13 cellular contexts compared by ENCODE assay signal in the genomic region with DNA sequence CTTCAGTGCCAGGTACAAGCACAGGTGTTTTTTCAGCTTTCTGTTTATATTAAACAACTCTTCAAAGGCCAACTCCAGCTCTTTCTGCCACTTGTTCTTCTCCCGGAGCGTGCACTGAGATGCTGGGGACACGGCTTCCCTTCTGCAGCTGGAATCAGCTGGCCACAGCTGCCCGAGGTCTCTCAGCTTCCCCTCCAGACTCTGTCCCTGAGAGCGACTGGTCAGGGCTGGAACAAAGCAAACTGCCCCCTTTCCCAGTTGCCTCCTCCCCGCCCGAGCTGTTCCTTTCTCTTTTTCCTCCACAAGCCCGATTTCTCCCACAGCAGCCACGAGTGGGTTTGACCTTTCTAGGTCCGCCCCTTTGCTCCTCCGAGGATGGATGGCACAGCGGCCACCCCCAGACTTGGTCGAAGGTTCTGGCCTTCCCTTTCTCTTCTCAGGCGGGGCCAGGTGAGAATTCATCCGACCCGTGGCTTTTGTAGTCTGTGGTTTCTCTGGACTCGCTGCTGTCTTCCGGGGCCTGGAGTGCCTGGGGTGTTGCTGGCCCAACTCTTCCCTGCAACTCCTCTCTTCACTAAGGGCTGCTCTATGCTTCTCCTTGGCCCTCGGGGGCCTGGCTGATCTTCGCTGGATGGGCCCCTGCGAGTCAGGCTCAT. TPM values are rescaled to one million over a fixed set of nuclear protein-coding genes. Genes with fewer than 3 reads are reported as not detected.
DNase-seq lines count a peak whose midpoint lies in the region; ATAC-seq, FAIRE-seq and TF ChIP-seq lines count a peak whose summit lies in the region.
"Had no signal": no experiment of that assay in that cellular context is flagged by ENCODE, and none has a peak within 500 bp of the region (broad histone marks: within the 10 kb centered on the region; RNA-seq: fewer than 3 reads in every experiment).

No MANE protein-coding gene starts in this region.

- no peak for TF ChIP-seq POLR2A in testis (IDR thresholded peaks at IDR 0.05)

- no peaks in the 10 kb centered on the region for H3K27me3 ChIP-seq in muscle layer of colon (ENCODE audit: control insufficient read depth in 1 of 2, insufficient read depth in 2 of 2, low read length in 2 of 2)
- H3K27me3 ChIP-seq in testis: no peaks in the 10 kb centered on the region
- H3K27me3 ChIP-seq in tibial artery: no peaks in the 10 kb centered on the region
- H3K27me3 ChIP-seq: hepatocyte had no signal

- no peak for DNase-seq in activated T-cell treated with anti-CD3 and anti-CD28 coated beads, Interleukin-2, amount 50 U/mL, for 72 hours
- no peak for DNase-seq in activated T-cell treated with anti-CD3 and anti-CD28 coated beads, Interleukin-2, amount 50 U/mL, for 48 hours
- DNase-seq in activated T-helper 1 cell treated with anti-CD3 and anti-CD28 coated beads, Interleukin-12 subunit alpha, Interleukin-12 subunit beta, Interleukin-2, Interleukin-4 antibody, amounts not matched to agents 30 ng/mL and 10 ng/mL and 1 ng/mL, durations not matched to agents 14 hours and 24 hours and 36 hours (ENCODE audit: low spot score): no peak
- DNase-seq in testis (no peak), GF-D8 (lab: John Stamatoyannopoulos, UW) (no peak), kidney (no peak), tibial artery (no peak)
- DNase-seq: activated T-cell treated with anti-CD3 and anti-CD28 coated beads for 4 hours, mesenchymal stem cell, retina had no signal

- H3K36me3 ChIP-seq in muscle layer of colon (ENCODE audit: insufficient read depth, low read length) (peaks cover 6% of the 10 kb centered on the region), testis (ENCODE audit: low read depth, missing control alignments) (no peaks in the 10 kb centered on the region), kidney (ENCODE audit: control insufficient read depth in 1 of 2, insufficient read depth in 2 of 2, low read length in 2 of 2) (no peaks in the 10 kb centered on the region), tibial artery (peaks cover 0 to 11% (median 4%) of the 10 kb centered on the region in 3 donors)

- H3K27me3 Mint-ChIP-seq in activated T-cell treated with anti-CD3 and anti-CD28 coated beads, Interleukin-2, amount 50 U/mL, for 72 hours (ENCODE audit: low read depth): no peaks in the 10 kb centered on the region
- H3K27me3 Mint-ChIP-seq in activated T-helper 1 cell treated with anti-CD3 and anti-CD28 coated beads, Interleukin-12 subunit alpha, Interleukin-12 subunit beta, Interleukin-2, Interleukin-4 antibody, amounts not matched to agents 30 ng/mL and 10 ng/mL and 1 ng/mL, durations not matched to agents 14 hours and 24 hours and 36 hours (ENCODE audit: insufficient read depth): peaks cover 14% of the 10 kb centered on the region

- H3K4me1 ChIP-seq in muscle layer of colon (ENCODE audit: insufficient read depth, low read length) (peaks cover 77% of the 10 kb centered on the region), testis (peaks cover 57% of the 10 kb centered on the region), kidney (ENCODE audit: control insufficient read depth in 1 of 2, insufficient read depth in 1 of 2, low read depth in 1 of 2, low read length in 2 of 2) (peaks cover 0 to 5% of the 10 kb centered on the region in 2 donors), tibial artery (peaks cover 0 to 91% (median 43%) of the 10 kb centered on the region in 4 donors)

- peaks cover 31% of the 10 kb centered on the region for H3K4me1 Mint-ChIP-seq in activated T-cell treated with anti-CD3 and anti-CD28 coated beads, Interleukin-2, amount 50 U/mL, for 72 hours (ENCODE audit: low read depth)
- peaks cover 29% of the 10 kb centered on the region for H3K4me1 Mint-ChIP-seq in activated T-helper 1 cell treated with anti-CD3 and anti-CD28 coated beads, Interleukin-12 subunit alpha, Interleukin-12 subunit beta, Interleukin-2, Interleukin-4 antibody, amounts not matched to agents 30 ng/mL and 10 ng/mL and 1 ng/mL, durations not matched to agents 14 hours and 24 hours and 36 hours (ENCODE audit: low read depth)

- 46 to 62% methylated on average over 21 of the region's 21 CpGs for WGBS in testis, 2 donors

- H3K9me3 Mint-ChIP-seq in activated T-cell treated with anti-CD3 and anti-CD28 coated beads, Interleukin-2, amount 50 U/mL, for 72 hours: no peaks in the 10 kb centered on the region
- no peaks in the 10 kb centered on the region for H3K9me3 Mint-ChIP-seq in activated T-helper 1 cell treated with anti-CD3 and anti-CD28 coated beads, Interleukin-12 subunit alpha, Interleukin-12 subunit beta, Interleukin-2, Interleukin-4 antibody, amounts not matched to agents 30 ng/mL and 10 ng/mL and 1 ng/mL, durations not matched to agents 14 hours and 24 hours and 36 hours

- no peak for FAIRE-seq in kidney (lab: Jason Lieb, UNC)
- FAIRE-seq: GM18507 had no signal

- H3K27ac Mint-ChIP-seq in activated T-cell treated with anti-CD3 and anti-CD28 coated beads, Interleukin-2, amount 50 U/mL, for 72 hours: peak overlapping the region; percentile 26
- peak overlapping the region; percentile 69 for H3K27ac Mint-ChIP-seq in activated T-helper 1 cell treated with anti-CD3 and anti-CD28 coated beads, Interleukin-12 subunit alpha, Interleukin-12 subunit beta, Interleukin-2, Interleukin-4 antibody, amounts not matched to agents 30 ng/mL and 10 ng/mL and 1 ng/mL, durations not matched to agents 14 hours and 24 hours and 36 hours

- H3K4me3 ChIP-seq in muscle layer of colon (ENCODE audit: low read depth in 1 of 2, low read length in 2 of 2): no peak overlapping the region
- H3K4me3 ChIP-seq in testis: no peak overlapping the region
- H3K4me3 ChIP-seq in kidney (ENCODE audit: low read length in 2 of 2): no peak overlapping the region
- H3K4me3 ChIP-seq in tibial artery: no peak overlapping the region
- H3K4me3 ChIP-seq: hepatocyte had no signal

- intact Hi-C loops in activated T-helper 1 cell treated with anti-CD3 and anti-CD28 coated beads, Interleukin-12 subunit alpha, Interleukin-12 subunit beta, Interleukin-2, Interleukin-4 antibody, amounts not matched to agents 30 ng/mL and 10 ng/mL and 1 ng/mL, durations not matched to agents 14 hours and 24 hours and 36 hours (cut with micrococcal nuclease): no loop called here
- intact Hi-C loops in testis (cut with DNase I; ENCODE audit: low total_unique reads): no loop called here
- intact Hi-C loops in kidney (cut with DNase I): no loop called here
- intact Hi-C loops in tibial artery (cut with DNase I; ENCODE audit: low total_unique reads): no loop called here

- peak overlapping the region; percentile 53 to 64 for H3K4me3 Mint-ChIP-seq in activated T-cell treated with anti-CD3 and anti-CD28 coated beads, Interleukin-2, amount 50 U/mL, for 72 hours
- peak overlapping the region; percentile 39 for H3K4me3 Mint-ChIP-seq in activated T-helper 1 cell treated with anti-CD3 and anti-CD28 coated beads, Interleukin-12 subunit alpha, Interleukin-12 subunit beta, Interleukin-2, Interleukin-4 antibody, amounts not matched to agents 30 ng/mL and 10 ng/mL and 1 ng/mL, durations not matched to agents 14 hours and 24 hours and 36 hours

- H3K9me3 ChIP-seq in muscle layer of colon (ENCODE audit: low read length): no peaks in the 10 kb centered on the region
- no peaks in the 10 kb centered on the region for H3K9me3 ChIP-seq in testis
- no peaks in the 10 kb centered on the region for H3K9me3 ChIP-seq in kidney (ENCODE audit: control insufficient read depth in 1 of 2, low read length in 2 of 2)
- no peaks in the 10 kb centered on the region for H3K9me3 ChIP-seq in tibial artery

- H3K27ac ChIP-seq in muscle layer of colon (ENCODE audit: low read depth, low read length) (peak overlapping the region; percentile 16), testis (peak overlapping the region; percentile 9 to 53), kidney (ENCODE audit: low read depth in 2 of 2, low read length in 2 of 2) (peak overlapping the region in 1 of 2 donors; percentile 8), tibial artery (peak overlapping the region in 1 of 2 donors; percentile 42)

- H3K9ac ChIP-seq in muscle layer of colon (ENCODE audit: low read length): no peak overlapping the region
- no peak overlapping the region for H3K9ac ChIP-seq in kidney (ENCODE audit: low read length in 2 of 2)

- no peak for TF ChIP-seq CTCF in testis (IDR thresholded peaks at IDR 0.05)
- no peak for TF ChIP-seq CTCF in kidney (IDR thresholded peaks at IDR 0.05; ENCODE audit: borderline replicate concordance, extremely low read depth, insufficient read depth)
- no peak for TF ChIP-seq CTCF in tibial artery (IDR thresholded peaks at IDR 0.05)

- no peak for ATAC-seq in activated T-cell treated with anti-CD3 and anti-CD28 coated beads, Interleukin-2, amount 50 U/mL, for 72 hours (replicated peaks in 1 of 2)

- no peaks in the 10 kb centered on the region for H3K36me3 Mint-ChIP-seq in activated T-cell treated with anti-CD3 and anti-CD28 coated beads, Interleukin-2, amount 50 U/mL, for 72 hours (ENCODE audit: insufficient read depth in 2 of 2)
- no peaks in the 10 kb centered on the region for H3K36me3 Mint-ChIP-seq in activated T-helper 1 cell treated with anti-CD3 and anti-CD28 coated beads, Interleukin-12 subunit alpha, Interleukin-12 subunit beta, Interleukin-2, Interleukin-4 antibody, amounts not matched to agents 30 ng/mL and 10 ng/mL and 1 ng/mL, durations not matched to agents 14 hours and 24 hours and 36 hours (ENCODE audit: low read depth)

RNA-seq across cellular contexts. Expression of a gene that starts 11.5 kb away (rescaled TPM):
- under 1 TPM; 0.12 to 0.19 TPM for total RNA-seq in activated T-cell treated with anti-CD3 and anti-CD28 coated beads, Interleukin-2, amount 50 U/mL, for 72 hours
- not detected in 2 replicates for total RNA-seq in activated T-helper 1 cell treated with anti-CD3 and anti-CD28 coated beads, Interleukin-12 subunit alpha, Interleukin-12 subunit beta, Interleukin-2, Interleukin-4 antibody, amounts not matched to agents 30 ng/mL and 10 ng/mL and 1 ng/mL, durations not matched to agents 14 hours and 24 hours and 36 hours
- total RNA-seq in testis (10 to 100 TPM; 32.3 to 77.1 TPM), kidney (3.6 TPM)
- polyA plus RNA-seq in testis (ENCODE audit: insufficient read depth, low read depth, low replicate concordance) (100 TPM), kidney (ENCODE audit: insufficient read depth, low read depth, low replicate concordance) (not detected)

RNA-seq across cellular contexts. Expression of a gene that starts 33.7 kb away (rescaled TPM):
- 1 to 10 TPM; 2.6 to 4.1 TPM for total RNA-seq in activated T-cell treated with anti-CD3 and anti-CD28 coated beads, Interleukin-2, amount 50 U/mL, for 72 hours
- 1.0 and 1.1 TPM in 2 replicates for total RNA-seq in activated T-helper 1 cell treated with anti-CD3 and anti-CD28 coated beads, Interleukin-12 subunit alpha, Interleukin-12 subunit beta, Interleukin-2, Interleukin-4 antibody, amounts not matched to agents 30 ng/mL and 10 ng/mL and 1 ng/mL, durations not matched to agents 14 hours and 24 hours and 36 hours
- 100 to 1,000 TPM; 262 to 482 TPM for total RNA-seq in testis
- polyA plus RNA-seq in testis (ENCODE audit: insufficient read depth, low read depth, low replicate concordance): 465 TPM
- 172 TPM for total RNA-seq in kidney
- 72.1 TPM for polyA plus RNA-seq in kidney (ENCODE audit: insufficient read depth, low read depth, low replicate concordance)

RNA-seq across cellular contexts. Expression of a gene that starts 50.9 kb away (rescaled TPM):
- 100 to 1,000 TPM; 113 to 124 TPM for total RNA-seq in activated T-cell treated with anti-CD3 and anti-CD28 coated beads, Interleukin-2, amount 50 U/mL, for 72 hours
- total RNA-seq in activated T-helper 1 cell treated with anti-CD3 and anti-CD28 coated beads, Interleukin-12 subunit alpha, Interleukin-12 subunit beta, Interleukin-2, Interleukin-4 antibody, amounts not matched to agents 30 ng/mL and 10 ng/mL and 1 ng/mL, durations not matched to agents 14 hours and 24 hours and 36 hours: 126 and 138 TPM in 2 replicates
- total RNA-seq in testis (10 to 100 TPM; 77.5 to 79.8 TPM), kidney (66.2 TPM)
- polyA plus RNA-seq in testis (ENCODE audit: insufficient read depth, low read depth, low replicate concordance) (32.8 TPM), kidney (ENCODE audit: insufficient read depth, low read depth, low replicate concordance) (17.0 TPM)

Comparison
In these comparisons a context has a peak if more than half of its experiments do, and no peak if none do; other contexts are left out.
1. RNA of a gene that starts 33.7 kb away (total RNA-seq): 262 to 482 TPM in testis and 172 TPM in kidney (single experiment); 2.6 to 4.1 TPM in activated T-cell treated with anti-CD3 and anti-CD28 coated beads, Interleukin-2, amount 50 U/mL, for 72 hours and 1.0 to 1.1 TPM in activated T-helper 1 cell treated with anti-CD3 and anti-CD28 coated beads, Interleukin-12 subunit alpha, Interleukin-12 subunit beta, Interleukin-2, Interleukin-4 antibody, amounts not matched to agents 30 ng/mL and 10 ng/mL and 1 ng/mL, durations not matched to agents 14 hours and 24 hours and 36 hours; every median in the first group is over 10 times any median in the second.